In the genomic region with DNA sequence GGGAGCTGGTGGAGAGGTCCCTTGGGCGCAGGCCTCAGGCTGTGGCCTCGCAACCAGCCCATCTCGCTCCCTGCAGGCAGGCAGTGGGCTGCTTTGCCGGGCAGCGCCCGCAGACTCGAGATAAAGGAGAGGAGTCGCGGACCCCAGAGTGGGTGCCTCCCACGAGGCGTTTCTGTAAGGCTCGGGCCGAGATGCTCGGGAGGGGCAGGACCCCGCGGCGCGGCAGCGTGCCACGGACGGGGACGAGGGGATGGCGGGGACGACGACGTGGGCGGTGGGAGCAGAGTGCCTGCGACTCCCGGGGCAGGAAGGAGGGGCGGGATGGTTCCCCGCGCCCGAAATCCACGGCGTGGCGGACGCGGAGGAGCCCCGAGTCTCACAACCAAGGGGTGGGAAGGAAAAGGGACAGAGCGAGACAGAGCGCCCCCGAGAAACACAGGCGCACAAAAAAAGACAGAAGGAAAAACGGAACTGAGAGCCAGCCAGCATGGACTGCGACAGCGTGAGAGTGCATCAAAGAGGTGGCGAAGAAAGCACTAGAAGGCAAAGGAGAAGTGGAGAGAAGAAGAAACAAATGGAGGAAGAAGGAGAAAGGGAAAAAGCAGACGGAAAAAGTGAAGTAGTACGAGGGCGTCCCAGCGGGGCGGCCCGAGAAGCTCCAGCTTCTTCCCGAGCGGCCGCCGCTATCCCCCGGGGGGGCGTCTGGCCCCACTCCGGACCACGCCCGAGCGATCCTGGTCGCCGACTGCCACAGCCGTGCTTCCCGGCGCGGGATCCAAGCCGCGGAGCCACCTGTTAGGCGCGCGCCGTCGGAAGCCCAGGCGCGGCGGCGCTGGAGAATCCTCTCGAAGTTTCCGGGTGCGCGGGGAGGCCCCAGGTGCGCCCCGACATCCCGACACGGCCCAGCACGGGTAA, we compare ENCODE assay signal across 8 cellular contexts. TPM values are rescaled to one million over a fixed set of nuclear protein-coding genes. Genes with fewer than 3 reads are reported as not detected.
A peak's percentile ranks its signal among the peaks of the same experiment; 100 is the strongest.
DNase-seq lines count a peak whose midpoint lies in the region; ATAC-seq and TF ChIP-seq lines count a peak whose summit lies in the region.

No MANE protein-coding gene starts in this region.

- H3K27me3 ChIP-seq in mesenchymal stem cell (ENCODE audit: control insufficient read depth in 1 of 2, insufficient read depth in 1 of 2, low read length in 2 of 2) (peaks cover 47 to 84% of the 10 kb centered on the region in 2 experiments), body of pancreas (peaks cover 0 to 31% of the 10 kb centered on the region in 2 donors)

- H2BK5ac ChIP-seq in mesenchymal stem cell (ENCODE audit: low read depth, low read length, poor library complexity, severe bottlenecking): no peak overlapping the region

- H3K14ac ChIP-seq in mesenchymal stem cell (ENCODE audit: low read length in 2 of 2): peak overlapping the region in 1 of 2 experiments; percentile 28

- peaks cover 14% of the 10 kb centered on the region for H3K4me1 Mint-ChIP-seq in activated CD4-positive, alpha-beta memory T cell treated with anti-CD3 and anti-CD28 coated beads, Interleukin-2, amount 10 ng/mL, durations not matched to agents 7 days and 5 days

- no peak overlapping the region for H2BK12ac ChIP-seq in mesenchymal stem cell (ENCODE audit: low read length in 2 of 2)

- intact Hi-C loops in body of pancreas (cut with DNase I): no loop called here

- H3K4me3 ChIP-seq in mesenchymal stem cell (ENCODE audit: insufficient read depth in 1 of 2, low read depth in 1 of 2, low read length in 2 of 2): no peak overlapping the region
- H3K4me3 ChIP-seq in body of pancreas: no peak overlapping the region

- H3K79me1 ChIP-seq in mesenchymal stem cell (replicated peaks; ENCODE audit: low read length, poor library complexity, severe bottlenecking): no peaks in the 10 kb centered on the region

- no peaks in the 10 kb centered on the region for H3K9me3 Mint-ChIP-seq in activated CD4-positive, alpha-beta memory T cell treated with anti-CD3 and anti-CD28 coated beads, Interleukin-2, amount 10 ng/mL, durations not matched to agents 7 days and 5 days

- TF ChIP-seq POLR2A in body of pancreas (IDR thresholded peaks at IDR 0.05): no peak

- DNase-seq in COLO668 (lab: John Stamatoyannopoulos, UW; ENCODE audit: unreplicated experiment) (peak; percentile 73), mesenchymal stem cell (peak; percentile 7), HuH-7 (ENCODE audit: low spot score) (no peak), body of pancreas (no peak)
- DNase-seq in activated CD4-positive, alpha-beta memory T cell treated with anti-CD3 and anti-CD28 coated beads, Interleukin-2, amount 10 ng/mL, durations not matched to agents 7 days and 5 days: no peak

- H2BK120ac ChIP-seq in mesenchymal stem cell (ENCODE audit: low read depth, low read length): no peak overlapping the region

- peak overlapping the region; percentile 53 for H3K4me3 Mint-ChIP-seq in activated CD4-positive, alpha-beta memory T cell treated with anti-CD3 and anti-CD28 coated beads, Interleukin-2, amount 10 ng/mL, durations not matched to agents 7 days and 5 days

- H3K27ac Mint-ChIP-seq in activated CD4-positive, alpha-beta memory T cell treated with anti-CD3 and anti-CD28 coated beads, Interleukin-2, amount 10 ng/mL, durations not matched to agents 7 days and 5 days: no peak overlapping the region

- POLR2A ChIA-PET in activated CD4-positive, alpha-beta memory T cell treated with anti-CD3 and anti-CD28 coated beads, Interleukin-2, amount 10 ng/mL, durations not matched to agents 7 days and 5 days (lab: Charles Lee): no interaction called here

- peak overlapping the region; percentile 80 for H3K4me2 ChIP-seq in mesenchymal stem cell (ENCODE audit: low read length, poor library complexity, severe bottlenecking)

- peak overlapping the region; percentile 44 for H2AFZ ChIP-seq in mesenchymal stem cell (ENCODE audit: low read depth, low read length)

- no peak overlapping the region for H2AK5ac ChIP-seq in mesenchymal stem cell (ENCODE audit: low read length, severe bottlenecking)

- peak overlapping the region; percentile 7 for H4K91ac ChIP-seq in mesenchymal stem cell (ENCODE audit: low read length)

- peaks cover 20% of the 10 kb centered on the region for H3K4me1 ChIP-seq in mesenchymal stem cell (ENCODE audit: control insufficient read depth, insufficient read depth, low read depth, low read length)
- peaks cover 21% of the 10 kb centered on the region for H3K4me1 ChIP-seq in body of pancreas

- CTCF ChIA-PET in activated CD4-positive, alpha-beta memory T cell treated with anti-CD3 and anti-CD28 coated beads, Interleukin-2, amount 10 ng/mL, durations not matched to agents 7 days and 5 days (lab: Charles Lee): no interaction called here

- H3K36me3 Mint-ChIP-seq in activated CD4-positive, alpha-beta memory T cell treated with anti-CD3 and anti-CD28 coated beads, Interleukin-2, amount 10 ng/mL, durations not matched to agents 7 days and 5 days (ENCODE audit: low read depth): peaks cover 7% of the 10 kb centered on the region

- TF ChIP-seq CTCF in body of pancreas (IDR thresholded peaks at IDR 0.05): no peak

- H4K8ac ChIP-seq in mesenchymal stem cell (ENCODE audit: low read length): no peak overlapping the region

- H3K18ac ChIP-seq in mesenchymal stem cell (ENCODE audit: low read depth in 1 of 2, low read length in 2 of 2): no peak overlapping the region

- no peaks in the 10 kb centered on the region for H3K36me3 ChIP-seq in mesenchymal stem cell (ENCODE audit: control insufficient read depth in 1 of 2, insufficient read depth in 2 of 2, low read depth in 1 of 2, low read length in 2 of 2)
- no peaks in the 10 kb centered on the region for H3K36me3 ChIP-seq in body of pancreas (replicated peaks in 1 of 2; ENCODE audit: insufficient read depth in 1 of 2, low read depth in 2 of 2)

- no peak overlapping the region for H3K9ac ChIP-seq in mesenchymal stem cell (ENCODE audit: low read length)

- no peak overlapping the region for H2BK15ac ChIP-seq in mesenchymal stem cell (ENCODE audit: low read depth, poor library complexity, severe bottlenecking)

- ATAC-seq in GM19043 (IDR thresholded peaks at IDR 0.05; ENCODE audit: low read depth, unreplicated experiment) (peak; percentile 26), HG03103 (IDR thresholded peaks at IDR 0.05; ENCODE audit: low read depth, unreplicated experiment) (peak; percentile 42), body of pancreas (no peak), HG03565 (IDR thresholded peaks at IDR 0.05; ENCODE audit: unreplicated experiment) (no peak)

- peaks cover 44% of the 10 kb centered on the region for H3K27me3 Mint-ChIP-seq in activated CD4-positive, alpha-beta memory T cell treated with anti-CD3 and anti-CD28 coated beads, Interleukin-2, amount 10 ng/mL, durations not matched to agents 7 days and 5 days

- H3K27ac ChIP-seq in mesenchymal stem cell (ENCODE audit: low read length, poor library complexity, severe bottlenecking) (no peak overlapping the region), body of pancreas (no peak overlapping the region)

- 6% methylated on average over 80 of the region's 89 CpGs for WGBS in mesenchymal stem cell
- 5 to 6% methylated on average over 52 to 88 of the region's 89 CpGs for WGBS in body of pancreas, 2 donors

- H3K4ac ChIP-seq in mesenchymal stem cell (ENCODE audit: low read depth in 1 of 2, low read length in 2 of 2): no peak overlapping the region

- H3K9me3 ChIP-seq in mesenchymal stem cell (ENCODE audit: control insufficient read depth, low read length) (no peaks in the 10 kb centered on the region), body of pancreas (no peaks in the 10 kb centered on the region)

- H3K23ac ChIP-seq in mesenchymal stem cell (ENCODE audit: low read length in 2 of 2): no peak overlapping the region

RNA-seq across cellular contexts. Expression of gene BEND4, which starts 1.5 kb away (rescaled TPM):
- under 1 TPM; 0.10 to 0.13 TPM for total RNA-seq in activated CD4-positive, alpha-beta memory T cell treated with anti-CD3 and anti-CD28 coated beads, Interleukin-2, amount 10 ng/mL, durations not matched to agents 7 days and 5 days
- polyA plus RNA-seq in mesenchymal stem cell (2013, experiment 1 of 2): 0.01 TPM
- polyA plus RNA-seq in mesenchymal stem cell (2013, experiment 2 of 2): 0.04 TPM
- not detected for total RNA-seq in body of pancreas

Comparison
In these comparisons a context has a peak if more than half of its experiments do, and no peak if none do; other contexts are left out.
1. DNase-seq: peak in COLO668 (single experiment) and mesenchymal stem cell (single experiment); none in activated CD4-positive, alpha-beta memory T cell treated with anti-CD3 and anti-CD28 coated beads, Interleukin-2, amount 10 ng/mL, durations not matched to agents 7 days and 5 days (single experiment), HuH-7 (single experiment) and body of pancreas (0 of 4).
2. ATAC-seq: peak in GM19043 (single experiment) and HG03103 (single experiment); none in body of pancreas (single experiment) and HG03565 (single experiment).